1 cellular context compared by ENCODE assay signal in genomic region chr16:68590201-68590994, GRCh38.
TF ChIP-seq lines count a peak whose summit lies in the region.

No MANE protein-coding gene starts in this region.

TF ChIP-seq in HepG2, 621 proteins besides CTCF, POLR2A, EP300 and RAD21 (continued from another document and continues in another):
- TF ChIP-seq, protein P1, sequence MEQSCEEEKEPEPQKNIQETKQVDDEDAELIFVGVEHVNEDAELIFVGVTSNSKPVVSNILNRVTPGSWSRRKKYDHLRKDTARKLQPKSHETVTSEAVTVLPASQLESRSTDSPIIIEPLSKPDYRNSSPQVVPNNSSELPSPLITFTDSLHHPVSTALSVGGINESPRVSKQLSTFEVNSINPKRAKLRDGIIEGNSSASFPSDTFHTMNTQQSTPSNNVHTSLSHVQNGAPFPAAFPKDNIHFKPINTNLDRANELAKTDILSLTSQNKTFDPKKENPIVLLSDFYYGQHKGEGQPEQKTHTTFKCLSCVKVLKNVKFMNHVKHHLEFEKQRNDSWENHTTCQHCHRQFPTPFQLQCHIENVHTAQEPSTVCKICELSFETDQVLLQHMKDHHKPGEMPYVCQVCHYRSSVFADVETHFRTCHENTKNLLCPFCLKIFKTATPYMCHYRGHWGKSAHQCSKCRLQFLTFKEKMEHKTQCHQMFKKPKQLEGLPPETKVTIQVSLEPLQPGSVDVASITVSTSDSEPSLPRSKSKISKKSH (CRISPR knock-in tag; IDR thresholded peaks at IDR 0.05; ENCODE audit: borderline replicate concordance): peak; percentile 82; the same call in 1 of the 2 replicates
- TF ChIP-seq SIN3A (IDR thresholded peaks at IDR 0.05; ENCODE audit: borderline replicate concordance, low read depth, low read length): no peak
- TF ChIP-seq FOXK2 (IDR thresholded peaks at IDR 0.05): no peak
- TF ChIP-seq ZNF20 (CRISPR knock-in tag; IDR thresholded peaks at IDR 0.05): no peak
- peak; percentile 62 for TF ChIP-seq TEAD3 (CRISPR knock-in tag; optimal IDR thresholded peaks at IDR 0.05; ENCODE audit: borderline replicate concordance)
- TF ChIP-seq, protein P2, sequence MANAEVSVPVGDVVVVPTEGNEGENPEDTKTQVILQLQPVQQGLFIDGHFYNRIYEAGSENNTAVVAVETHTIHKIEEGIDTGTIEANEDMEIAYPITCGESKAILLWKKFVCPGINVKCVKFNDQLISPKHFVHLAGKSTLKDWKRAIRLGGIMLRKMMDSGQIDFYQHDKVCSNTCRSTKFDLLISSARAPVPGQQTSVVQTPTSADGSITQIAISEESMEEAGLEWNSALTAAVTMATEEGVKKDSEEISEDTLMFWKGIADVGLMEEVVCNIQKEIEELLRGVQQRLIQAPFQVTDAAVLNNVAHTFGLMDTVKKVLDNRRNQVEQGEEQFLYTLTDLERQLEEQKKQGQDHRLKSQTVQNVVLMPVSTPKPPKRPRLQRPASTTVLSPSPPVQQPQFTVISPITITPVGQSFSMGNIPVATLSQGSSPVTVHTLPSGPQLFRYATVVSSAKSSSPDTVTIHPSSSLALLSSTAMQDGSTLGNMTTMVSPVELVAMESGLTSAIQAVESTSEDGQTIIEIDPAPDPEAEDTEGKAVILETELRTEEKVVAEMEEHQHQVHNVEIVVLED (CRISPR knock-in tag; IDR thresholded peaks at IDR 0.05; ENCODE audit: borderline replicate concordance): no peak; the same call in 1 of the 2 replicates
- no peak for TF ChIP-seq ZNF749 (CRISPR knock-in tag; IDR thresholded peaks at IDR 0.05; ENCODE audit: borderline replicate concordance)
- TF ChIP-seq, protein P3, sequence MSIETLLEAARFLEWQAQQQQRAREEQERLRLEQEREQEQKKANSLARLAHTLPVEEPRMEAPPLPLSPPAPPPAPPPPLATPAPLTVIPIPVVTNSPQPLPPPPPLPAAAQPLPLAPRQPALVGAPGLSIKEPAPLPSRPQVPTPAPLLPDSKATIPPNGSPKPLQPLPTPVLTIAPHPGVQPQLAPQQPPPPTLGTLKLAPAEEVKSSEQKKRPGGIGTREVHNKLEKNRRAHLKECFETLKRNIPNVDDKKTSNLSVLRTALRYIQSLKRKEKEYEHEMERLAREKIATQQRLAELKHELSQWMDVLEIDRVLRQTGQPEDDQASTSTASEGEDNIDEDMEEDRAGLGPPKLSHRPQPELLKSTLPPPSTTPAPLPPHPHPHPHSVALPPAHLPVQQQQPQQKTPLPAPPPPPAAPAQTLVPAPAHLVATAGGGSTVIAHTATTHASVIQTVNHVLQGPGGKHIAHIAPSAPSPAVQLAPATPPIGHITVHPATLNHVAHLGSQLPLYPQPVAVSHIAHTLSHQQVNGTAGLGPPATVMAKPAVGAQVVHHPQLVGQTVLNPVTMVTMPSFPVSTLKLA (IDR thresholded peaks at IDR 0.05): no peak
- TF ChIP-seq, protein P4, sequence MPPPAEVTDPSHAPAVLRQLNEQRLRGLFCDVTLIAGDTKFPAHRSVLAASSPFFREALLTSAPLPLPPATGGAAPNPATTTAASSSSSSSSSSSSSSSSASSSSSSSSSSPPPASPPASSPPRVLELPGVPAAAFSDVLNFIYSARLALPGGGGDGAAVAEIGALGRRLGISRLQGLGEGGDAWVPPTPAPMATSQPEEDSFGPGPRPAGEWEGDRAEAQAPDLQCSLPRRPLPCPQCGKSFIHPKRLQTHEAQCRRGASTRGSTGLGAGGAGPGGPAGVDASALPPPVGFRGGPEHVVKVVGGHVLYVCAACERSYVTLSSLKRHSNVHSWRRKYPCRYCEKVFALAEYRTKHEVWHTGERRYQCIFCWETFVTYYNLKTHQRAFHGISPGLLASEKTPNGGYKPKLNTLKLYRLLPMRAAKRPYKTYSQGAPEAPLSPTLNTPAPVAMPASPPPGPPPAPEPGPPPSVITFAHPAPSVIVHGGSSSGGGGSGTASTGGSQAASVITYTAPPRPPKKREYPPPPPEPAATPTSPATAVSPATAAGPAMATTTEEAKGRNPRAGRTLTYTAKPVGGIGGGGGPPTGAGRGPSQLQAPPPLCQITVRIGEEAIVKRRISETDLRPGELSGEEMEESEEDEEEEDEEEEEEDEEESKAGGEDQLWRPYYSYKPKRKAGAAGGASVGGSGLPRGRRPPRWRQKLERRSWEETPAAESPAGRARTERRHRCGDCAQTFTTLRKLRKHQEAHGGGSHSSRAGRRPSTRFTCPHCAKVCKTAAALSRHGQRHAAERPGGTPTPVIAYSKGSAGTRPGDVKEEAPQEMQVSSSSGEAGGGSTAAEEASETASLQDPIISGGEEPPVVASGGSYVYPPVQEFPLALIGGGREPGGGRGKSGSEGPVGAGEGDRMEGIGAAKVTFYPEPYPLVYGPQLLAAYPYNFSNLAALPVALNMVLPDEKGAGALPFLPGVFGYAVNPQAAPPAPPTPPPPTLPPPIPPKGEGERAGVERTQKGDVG (CRISPR knock-in tag; IDR thresholded peaks at IDR 0.05; ENCODE audit: borderline replicate concordance): peak; percentile 55; the same call in 1 of the 2 replicates
- TF ChIP-seq DMTF1 (CRISPR knock-in tag; IDR thresholded peaks at IDR 0.05): no peak
- TF ChIP-seq PATZ1 (CRISPR knock-in tag; IDR thresholded peaks at IDR 0.05): peak; percentile 21; the same call in 1 of the 2 replicates
- TF ChIP-seq, protein P5, sequence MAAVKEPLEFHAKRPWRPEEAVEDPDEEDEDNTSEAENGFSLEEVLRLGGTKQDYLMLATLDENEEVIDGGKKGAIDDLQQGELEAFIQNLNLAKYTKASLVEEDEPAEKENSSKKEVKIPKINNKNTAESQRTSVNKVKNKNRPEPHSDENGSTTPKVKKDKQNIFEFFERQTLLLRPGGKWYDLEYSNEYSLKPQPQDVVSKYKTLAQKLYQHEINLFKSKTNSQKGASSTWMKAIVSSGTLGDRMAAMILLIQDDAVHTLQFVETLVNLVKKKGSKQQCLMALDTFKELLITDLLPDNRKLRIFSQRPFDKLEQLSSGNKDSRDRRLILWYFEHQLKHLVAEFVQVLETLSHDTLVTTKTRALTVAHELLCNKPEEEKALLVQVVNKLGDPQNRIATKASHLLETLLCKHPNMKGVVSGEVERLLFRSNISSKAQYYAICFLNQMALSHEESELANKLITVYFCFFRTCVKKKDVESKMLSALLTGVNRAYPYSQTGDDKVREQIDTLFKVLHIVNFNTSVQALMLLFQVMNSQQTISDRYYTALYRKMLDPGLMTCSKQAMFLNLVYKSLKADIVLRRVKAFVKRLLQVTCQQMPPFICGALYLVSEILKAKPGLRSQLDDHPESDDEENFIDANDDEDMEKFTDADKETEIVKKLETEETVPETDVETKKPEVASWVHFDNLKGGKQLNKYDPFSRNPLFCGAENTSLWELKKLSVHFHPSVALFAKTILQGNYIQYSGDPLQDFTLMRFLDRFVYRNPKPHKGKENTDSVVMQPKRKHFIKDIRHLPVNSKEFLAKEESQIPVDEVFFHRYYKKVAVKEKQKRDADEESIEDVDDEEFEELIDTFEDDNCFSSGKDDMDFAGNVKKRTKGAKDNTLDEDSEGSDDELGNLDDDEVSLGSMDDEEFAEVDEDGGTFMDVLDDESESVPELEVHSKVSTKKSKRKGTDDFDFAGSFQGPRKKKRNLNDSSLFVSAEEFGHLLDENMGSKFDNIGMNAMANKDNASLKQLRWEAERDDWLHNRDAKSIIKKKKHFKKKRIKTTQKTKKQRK (IDR thresholded peaks at IDR 0.05; ENCODE audit: low read length): no peak
- TF ChIP-seq PRPF4 (IDR thresholded peaks at IDR 0.05; ENCODE audit: low read depth, low read length, poor library complexity, severe bottlenecking): no peak
- TF ChIP-seq ELK4 (CRISPR knock-in tag; IDR thresholded peaks at IDR 0.05; ENCODE audit: borderline replicate concordance): no peak
- no peak for TF ChIP-seq ZNF441 (CRISPR knock-in tag; IDR thresholded peaks at IDR 0.05; ENCODE audit: borderline replicate concordance)
- TF ChIP-seq MLX (CRISPR knock-in tag; IDR thresholded peaks at IDR 0.05): no peak
- TF ChIP-seq KDM6A (CRISPR knock-in tag; IDR thresholded peaks at IDR 0.05; ENCODE audit: low read depth): no peak
- no peak for TF ChIP-seq HNF4A (CRISPR knock-in tag; IDR thresholded peaks at IDR 0.05)
- TF ChIP-seq HMGXB3 (CRISPR knock-in tag; IDR thresholded peaks at IDR 0.05; ENCODE audit: borderline replicate concordance): no peak; the same call in 1 of the 2 replicates
- TF ChIP-seq NKX3-1 (CRISPR knock-in tag; IDR thresholded peaks at IDR 0.05): no peak
- no peak for TF ChIP-seq ZNF703 (CRISPR knock-in tag; IDR thresholded peaks at IDR 0.05; ENCODE audit: borderline replicate concordance)
- no peak for TF ChIP-seq ZNF879 (CRISPR knock-in tag; IDR thresholded peaks at IDR 0.05)
- TF ChIP-seq ZNF337 (CRISPR knock-in tag; IDR thresholded peaks at IDR 0.05; ENCODE audit: borderline replicate concordance, low read depth): no peak
- no peak for TF ChIP-seq KDM1A (CRISPR knock-in tag; IDR thresholded peaks at IDR 0.05)
- TF ChIP-seq ZNF660 (CRISPR knock-in tag; IDR thresholded peaks at IDR 0.05; ENCODE audit: borderline replicate concordance, low read depth): no peak; the same call in 1 of the 2 replicates
- TF ChIP-seq KLF12 (CRISPR knock-in tag; IDR thresholded peaks at IDR 0.05; ENCODE audit: borderline replicate concordance): no peak
- TF ChIP-seq PCBP1 (IDR thresholded peaks at IDR 0.05; ENCODE audit: borderline replicate concordance, low read depth, low read length): no peak
- no peak for TF ChIP-seq NR2C2 (CRISPR knock-in tag; IDR thresholded peaks at IDR 0.05; ENCODE audit: borderline replicate concordance)
